Comparison of ENCODE assay signal across 8 cellular contexts in the genomic region with DNA sequence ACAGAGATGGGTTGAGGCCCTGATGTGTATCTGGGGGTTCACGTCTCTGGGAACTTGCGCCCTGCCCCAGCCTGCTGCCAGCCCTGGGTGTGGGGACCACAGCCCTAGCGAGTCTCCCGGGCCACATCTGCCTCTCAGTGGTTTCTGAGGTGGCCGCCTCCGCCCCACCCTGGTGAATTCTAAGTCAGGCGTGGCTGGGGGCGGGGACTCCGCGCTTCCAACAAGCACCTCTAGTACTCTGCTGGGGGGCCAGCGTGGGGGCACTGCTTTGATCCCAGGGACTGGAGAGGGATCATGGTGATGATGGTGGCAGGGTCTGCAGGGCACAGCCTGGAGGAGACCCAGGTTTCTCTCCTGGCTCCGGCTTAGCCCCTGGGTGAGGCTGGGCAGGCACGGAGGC. TPM values are rescaled to one million over a fixed set of nuclear protein-coding genes. Genes with fewer than 3 reads are reported as not detected.
DNase-seq lines count a peak whose midpoint lies in the region; ATAC-seq and TF ChIP-seq lines count a peak whose summit lies in the region.

No MANE protein-coding gene starts in this region.

- ATAC-seq in HG02588 (IDR thresholded peaks at IDR 0.05; ENCODE audit: unreplicated experiment) (peak; percentile 42), naive B cell (ENCODE audit: low read depth in 2 of 2) (peak; percentile 65 to 79), HG03095 (IDR thresholded peaks at IDR 0.05; ENCODE audit: unreplicated experiment) (no peak)
- ATAC-seq in activated T-helper 17 cell treated with anti-CD3 and anti-CD28 coated beads, Interleukin-2, amount 50 U/mL, for 72 hours (replicated peaks), result peak; percentile 76

- CTCF ChIA-PET in AG04449 (lab: Yijun Ruan, JAX), result interaction anchor here (2.0 to 4.5 kb wide), 2 partner anchors 10 to 84 kb away, joined by 6 to 32 read pairs; no protein-coding TSS in a partner anchor

- peaks cover 4% of the 10 kb centered on the region for H3K4me1 Mint-ChIP-seq in activated T-helper 17 cell treated with anti-CD3 and anti-CD28 coated beads, Interleukin-2, amount 50 U/mL, for 72 hours
- peaks cover 9 to 18% (median 11%) of the 10 kb centered on the region in 3 donors for H3K4me1 Mint-ChIP-seq in naive B cell

- H3K27ac Mint-ChIP-seq in activated T-helper 17 cell treated with anti-CD3 and anti-CD28 coated beads, Interleukin-2, amount 50 U/mL, for 72 hours, result no peak overlapping the region
- H3K27ac Mint-ChIP-seq in naive B cell, result no peak overlapping the region

- TF ChIP-seq CTCF in AG04449 (IDR thresholded peaks at IDR 0.05; ENCODE audit: insufficient read depth, low read length, missing control alignments), result no peak

- no peaks in the 10 kb centered on the region for H3K9me3 Mint-ChIP-seq in activated T-helper 17 cell treated with anti-CD3 and anti-CD28 coated beads, Interleukin-2, amount 50 U/mL, for 72 hours
- H3K9me3 Mint-ChIP-seq in naive B cell, result no peaks in the 10 kb centered on the region

- POLR2A ChIA-PET in AG04449 (lab: Yijun Ruan, JAX), result no interaction called here

- DNase-seq in AG04449 (ENCODE audit: low read depth, low spot score) (no peak), naive B cell (peak; percentile 36), cerebellar nuclear complex (lab: John Stamatoyannopoulos, UW) (no peak), cortex of kidney (lab: John Stamatoyannopoulos, UW) (no peak), mesenteric fat pad (ENCODE audit: low spot score) (no peak)

- peak overlapping the region; percentile 12 for H3K4me3 ChIP-seq in AG04449 (ENCODE audit: low read depth, low read length)

- peaks cover 6% of the 10 kb centered on the region for H3K27me3 Mint-ChIP-seq in activated T-helper 17 cell treated with anti-CD3 and anti-CD28 coated beads, Interleukin-2, amount 50 U/mL, for 72 hours
- H3K27me3 Mint-ChIP-seq in naive B cell, result peaks cover 5 to 25% (median 6%) of the 10 kb centered on the region in 3 donors

- no peak overlapping the region for H3K4me3 Mint-ChIP-seq in activated T-helper 17 cell treated with anti-CD3 and anti-CD28 coated beads, Interleukin-2, amount 50 U/mL, for 72 hours
- peak overlapping the region in 2 of 8 donors; percentile 36 to 65 for H3K4me3 Mint-ChIP-seq in naive B cell

- peaks cover 6% of the 10 kb centered on the region for H3K36me3 Mint-ChIP-seq in activated T-helper 17 cell treated with anti-CD3 and anti-CD28 coated beads, Interleukin-2, amount 50 U/mL, for 72 hours (ENCODE audit: low read depth)
- peaks cover 0 to 5% of the 10 kb centered on the region in 2 donors for H3K36me3 Mint-ChIP-seq in naive B cell

RNA-seq across cellular contexts. Expression of a gene that starts 3.6 kb away (rescaled TPM):
- total RNA-seq in activated T-helper 17 cell treated with anti-CD3 and anti-CD28 coated beads, Interleukin-2, amount 50 U/mL, for 72 hours, result 1 to 10 TPM in 1 of 2 donors, under 1 TPM in 1; 0.37 to 1.6 TPM
- not detected for polyA plus RNA-seq in naive B cell (ENCODE audit: low read depth in 6 of 6)
- 14.2 TPM for total RNA-seq in mesenteric fat pad

RNA-seq across cellular contexts. Expression of a gene that starts 31.7 kb away (rescaled TPM):
- total RNA-seq in activated T-helper 17 cell treated with anti-CD3 and anti-CD28 coated beads, Interleukin-2, amount 50 U/mL, for 72 hours, result 10 to 100 TPM; 40.4 to 74.7 TPM
- polyA plus RNA-seq in naive B cell (ENCODE audit: low read depth in 6 of 6), result 10 to 100 TPM; 33.1 to 54.6 (median 47.6) TPM
- total RNA-seq in mesenteric fat pad, result 38.2 TPM

RNA-seq across cellular contexts. Expression of a gene that starts 46.6 kb away (rescaled TPM):
- 10 to 100 TPM; 14.5 to 27.2 TPM for total RNA-seq in activated T-helper 17 cell treated with anti-CD3 and anti-CD28 coated beads, Interleukin-2, amount 50 U/mL, for 72 hours
- 1 to 10 TPM in 1 of 6 donors, under 1 TPM in 5; 0.77 to 1.5 (median 0.87) TPM for polyA plus RNA-seq in naive B cell (ENCODE audit: low read depth in 6 of 6)
- 8.2 TPM for total RNA-seq in mesenteric fat pad

RNA-seq across cellular contexts. Expression of a gene that starts 52.2 kb away (rescaled TPM):
- total RNA-seq in activated T-helper 17 cell treated with anti-CD3 and anti-CD28 coated beads, Interleukin-2, amount 50 U/mL, for 72 hours, result under 1 TPM; 0.11 to 0.29 TPM
- polyA plus RNA-seq in naive B cell (ENCODE audit: low read depth in 6 of 6), result under 1 TPM in 3 of 6 donors, not detected in 3; 0.13 to 0.21 (median 0.16) TPM
- 26.6 TPM for total RNA-seq in mesenteric fat pad
